ENCODE assay signal across 17 cellular contexts in genomic region chr10:1392127-1392526, GRCh38.
"Had no signal": no experiment of that assay in that cellular context is flagged by ENCODE, and none has a peak within 500 bp of the region (broad histone marks: within the 10 kb centered on the region; RNA-seq: fewer than 3 reads in every experiment).

No MANE protein-coding gene starts in this region.

- H3K27ac Mint-ChIP-seq: mesothelial cell of epicardium; naive B cell; nephron progenitor cell; stimulated activated naive B cell treated with anti-CD40 and anti-IgM and Interleukin-4, amounts not matched to agents 10 μg/mL and 1 μg/mL and 100 μg/mL, for 72 hours; stimulated activated naive CD8-positive, alpha-beta T cell treated with anti-CD3 and anti-CD28 coated beads, Interleukin-15, amount 100 ng/mL, for 72 hours had no signal

- H3K27me3 Mint-ChIP-seq: stimulated activated naive CD8-positive, alpha-beta T cell treated with anti-CD3 and anti-CD28 coated beads, Interleukin-15, amount 100 ng/mL, for 72 hours had no signal

- H3K4me3 ChIP-seq: colonic mucosa, heart left ventricle, spleen, thoracic aorta, transverse colon had no signal

- DNase-seq: effector CD8-positive, alpha-beta T cell; heart left ventricle; hypothalamus; kidney glomerular epithelial cell; naive B cell; nephron progenitor cell; spleen; stimulated activated CD4-positive, alpha-beta T cell treated with anti-CD3 and anti-CD28 coated beads, Interleukin-15, amount 100 ng/mL, for 24 hours; stimulated activated CD4-positive, alpha-beta T cell treated with anti-CD3 and anti-CD28 coated beads, Interleukin-1b, Interleukin-23, amount 100 ng/mL, for 48 hours; stimulated activated CD4-positive, alpha-beta T cell treated with anti-CD3 and anti-CD28 coated beads, Interleukin-4, amount 100 ng/mL, for 24 hours; stimulated activated naive B cell treated with anti-CD40 and anti-IgM and Interleukin-4, amounts not matched to agents 10 μg/mL and 1 μg/mL and 100 μg/mL, for 72 hours; stimulated activated naive CD8-positive, alpha-beta T cell treated with anti-CD3 and anti-CD28 coated beads, Interleukin-15, amount 100 ng/mL, for 72 hours; transverse colon had no signal

- ATAC-seq: heart left ventricle; sciatic nerve; stimulated activated naive B cell treated with anti-CD40 and anti-IgM and Interleukin-4, amounts not matched to agents 10 μg/mL and 1 μg/mL and 100 μg/mL, for 72 hours; stimulated activated naive CD8-positive, alpha-beta T cell treated with anti-CD3 and anti-CD28 coated beads, Interleukin-15, amount 100 ng/mL, for 72 hours had no signal

- H3K27ac ChIP-seq: colonic mucosa, heart left ventricle, spleen, thoracic aorta, transverse colon had no signal

- H3K4me1 ChIP-seq: colonic mucosa, heart left ventricle, spleen, transverse colon had no signal

- H3K36me3 Mint-ChIP-seq: mesothelial cell of epicardium; naive B cell; stimulated activated naive B cell treated with anti-CD40 and anti-IgM and Interleukin-4, amounts not matched to agents 10 μg/mL and 1 μg/mL and 100 μg/mL, for 72 hours had no signal

- H3K4me1 Mint-ChIP-seq: naive B cell; stimulated activated naive B cell treated with anti-CD40 and anti-IgM and Interleukin-4, amounts not matched to agents 10 μg/mL and 1 μg/mL and 100 μg/mL, for 72 hours; stimulated activated naive CD8-positive, alpha-beta T cell treated with anti-CD3 and anti-CD28 coated beads, Interleukin-15, amount 100 ng/mL, for 72 hours had no signal

- H3K9me3 Mint-ChIP-seq: naive B cell; stimulated activated naive B cell treated with anti-CD40 and anti-IgM and Interleukin-4, amounts not matched to agents 10 μg/mL and 1 μg/mL and 100 μg/mL, for 72 hours; stimulated activated naive CD8-positive, alpha-beta T cell treated with anti-CD3 and anti-CD28 coated beads, Interleukin-15, amount 100 ng/mL, for 72 hours had no signal

- H3K9me3 ChIP-seq: colonic mucosa, heart left ventricle, spleen, thoracic aorta, transverse colon had no signal

- H3K4me3 Mint-ChIP-seq: mesothelial cell of epicardium; naive B cell; nephron progenitor cell; stimulated activated naive B cell treated with anti-CD40 and anti-IgM and Interleukin-4, amounts not matched to agents 10 μg/mL and 1 μg/mL and 100 μg/mL, for 72 hours; stimulated activated naive CD8-positive, alpha-beta T cell treated with anti-CD3 and anti-CD28 coated beads, Interleukin-15, amount 100 ng/mL, for 72 hours had no signal

- H3K27me3 ChIP-seq: colonic mucosa, heart left ventricle, spleen, transverse colon had no signal

- H3K36me3 ChIP-seq: colonic mucosa, heart left ventricle, spleen, thoracic aorta, transverse colon had no signal
